12 cellular contexts compared by ENCODE assay signal in the genomic region with DNA sequence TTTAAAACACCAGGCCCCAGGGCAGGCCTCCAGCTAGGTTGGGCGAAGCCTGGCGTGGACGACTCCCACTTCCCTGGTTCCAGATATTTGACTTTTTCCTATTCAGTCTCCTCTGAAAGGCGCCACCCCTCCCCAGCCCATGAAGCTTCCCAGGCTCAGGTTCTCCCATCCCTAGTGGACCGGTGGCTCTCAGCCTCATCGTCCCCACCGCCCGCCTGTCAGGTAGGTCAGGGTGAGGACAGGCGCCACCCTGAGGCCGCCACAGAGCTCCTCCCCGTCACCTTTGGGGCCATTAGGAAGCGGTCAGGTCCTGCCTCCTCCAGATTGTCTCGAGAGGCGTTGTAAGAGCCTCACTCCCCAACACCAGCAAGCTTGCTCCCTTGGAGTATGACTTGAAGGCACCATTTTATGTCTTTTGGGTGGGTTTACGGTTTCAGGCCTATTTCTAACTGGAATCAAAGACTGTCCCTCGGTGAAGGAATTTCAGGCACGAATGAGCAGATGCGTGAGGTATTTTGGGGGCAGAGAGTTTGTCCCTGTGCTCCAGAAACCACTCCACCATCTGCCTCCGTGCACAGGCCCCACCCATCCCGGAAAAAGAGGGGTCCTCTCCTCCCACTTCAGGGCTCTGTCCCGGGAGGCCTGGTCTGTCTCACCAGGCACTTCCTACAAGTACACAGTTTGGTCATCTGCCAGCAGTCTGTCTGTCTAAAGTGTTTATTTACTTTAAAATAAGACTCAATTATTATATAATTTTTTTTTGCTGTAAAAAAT. TPM values are rescaled to one million over a fixed set of nuclear protein-coding genes. Genes with fewer than 3 reads are reported as not detected.
DNase-seq lines count a peak whose midpoint lies in the region; ATAC-seq, FAIRE-seq and TF ChIP-seq lines count a peak whose summit lies in the region.
"Had no signal": no experiment of that assay in that cellular context is flagged by ENCODE, and none has a peak within 500 bp of the region (broad histone marks: within the 10 kb centered on the region; RNA-seq: fewer than 3 reads in every experiment).

No MANE protein-coding gene starts in this region.

- H3K4me3 ChIP-seq in fibroblast of villous mesenchyme (ENCODE audit: low read depth, low read length) = no peak overlapping the region

- peaks cover 8% of the 10 kb centered on the region for H3K9me3 Mint-ChIP-seq in mesothelial cell of epicardium

- ATAC-seq in SK-N-SH treated with all-trans-retinoic acid at 6 μM for 48 hours (peak; percentile 62), HG03108 (IDR thresholded peaks at IDR 0.05; ENCODE audit: unreplicated experiment) (no peak)

- H3K27ac Mint-ChIP-seq in mesothelial cell of epicardium = peak overlapping the region; percentile 79
- H3K27ac Mint-ChIP-seq: activated B cell treated with CpG ODN at 0.5 μM for 24 hours; CD4-positive, alpha-beta memory T cell; dendritic cell treated with granulocyte-macrophage colony-stimulating factor and Interleukin-4, amounts not matched to agents 40 ng/mL and 50 ng/mL, for 4 days had no signal

- DNase-seq in D721Med (ENCODE audit: insufficient read length, low spot score) = no peak
- DNase-seq in fibroblast of villous mesenchyme (ENCODE audit: low read depth) = peak; percentile 88
- DNase-seq in mesothelial cell of epicardium (ENCODE audit: low spot score in 2 of 2, unreplicated experiment in 2 of 2) = no peak
- no peak for DNase-seq in T-helper 9 cell
- DNase-seq in mesenteric fat pad (ENCODE audit: low spot score) = no peak
- DNase-seq in ecto neural progenitor cell (ENCODE audit: low spot score) = no peak
- DNase-seq: activated B cell treated with CpG ODN at 0.5 μM for 24 hours; CD4-positive, alpha-beta memory T cell; NCI-H1694 treated with DMSO at 0.1 percent for 48 hours had no signal

- H3K4me1 Mint-ChIP-seq in mesothelial cell of epicardium = peaks cover 24% of the 10 kb centered on the region

- H3K4me3 Mint-ChIP-seq in mesothelial cell of epicardium = no peak overlapping the region
- H3K4me3 Mint-ChIP-seq: activated B cell treated with CpG ODN at 0.5 μM for 24 hours; CD4-positive, alpha-beta memory T cell; dendritic cell treated with granulocyte-macrophage colony-stimulating factor and Interleukin-4, amounts not matched to agents 40 ng/mL and 50 ng/mL, for 4 days had no signal

- no peak for FAIRE-seq in D721Med (lab: Jason Lieb, UNC)

- TF ChIP-seq CTCF in D721Med (IDR thresholded peaks at IDR 0.05; ENCODE audit: insufficient read depth, missing control alignments) = peak; percentile 2
- no peak for TF ChIP-seq CTCF in fibroblast of villous mesenchyme (IDR thresholded peaks at IDR 0.05; ENCODE audit: insufficient read depth, low read depth, low read length)
- no peak for TF ChIP-seq CTCF in mesothelial cell of epicardium (IDR thresholded peaks at IDR 0.05; ENCODE audit: unreplicated experiment)

- no peaks in the 10 kb centered on the region for H3K27me3 Mint-ChIP-seq in mesothelial cell of epicardium (ENCODE audit: low read depth)

- peaks cover 14% of the 10 kb centered on the region for H3K36me3 Mint-ChIP-seq in mesothelial cell of epicardium
- H3K36me3 Mint-ChIP-seq: CD4-positive, alpha-beta memory T cell had no signal

TF ChIP-seq in SK-N-SH treated with all-trans-retinoic acid at 6 μM for 48 hours, 23 proteins besides CTCF, POLR2A, EP300 and RAD21:
- TF ChIP-seq ARNTL (CRISPR knock-in tag; IDR thresholded peaks at IDR 0.05; ENCODE audit: borderline replicate concordance, low read depth) (no peak), ZFP3 (CRISPR knock-in tag; IDR thresholded peaks at IDR 0.05) (no peak), BACH2 (CRISPR knock-in tag; IDR thresholded peaks at IDR 0.05; ENCODE audit: borderline replicate concordance) (no peak), PPARA (CRISPR knock-in tag; IDR thresholded peaks at IDR 0.05; ENCODE audit: borderline replicate concordance) (no peak), RARB (CRISPR knock-in tag; IDR thresholded peaks at IDR 0.05) (no peak), ESRRG (CRISPR knock-in tag; IDR thresholded peaks at IDR 0.05) (no peak), ZNF8 (CRISPR knock-in tag; IDR thresholded peaks at IDR 0.05) (no peak), TCF4 (CRISPR knock-in tag; IDR thresholded peaks at IDR 0.05; ENCODE audit: borderline replicate concordance) (no peak), ZNF70 (CRISPR knock-in tag; IDR thresholded peaks at IDR 0.05) (no peak), ZFP30 (CRISPR knock-in tag; IDR thresholded peaks at IDR 0.05) (no peak), SNAI2 (CRISPR knock-in tag; IDR thresholded peaks at IDR 0.05) (no peak), ZNF565 (CRISPR knock-in tag; conservative IDR thresholded peaks at IDR 0.05; ENCODE audit: low read depth) (no peak), OSR1 (CRISPR knock-in tag; IDR thresholded peaks at IDR 0.05) (no peak)
- TF ChIP-seq, protein P1, sequence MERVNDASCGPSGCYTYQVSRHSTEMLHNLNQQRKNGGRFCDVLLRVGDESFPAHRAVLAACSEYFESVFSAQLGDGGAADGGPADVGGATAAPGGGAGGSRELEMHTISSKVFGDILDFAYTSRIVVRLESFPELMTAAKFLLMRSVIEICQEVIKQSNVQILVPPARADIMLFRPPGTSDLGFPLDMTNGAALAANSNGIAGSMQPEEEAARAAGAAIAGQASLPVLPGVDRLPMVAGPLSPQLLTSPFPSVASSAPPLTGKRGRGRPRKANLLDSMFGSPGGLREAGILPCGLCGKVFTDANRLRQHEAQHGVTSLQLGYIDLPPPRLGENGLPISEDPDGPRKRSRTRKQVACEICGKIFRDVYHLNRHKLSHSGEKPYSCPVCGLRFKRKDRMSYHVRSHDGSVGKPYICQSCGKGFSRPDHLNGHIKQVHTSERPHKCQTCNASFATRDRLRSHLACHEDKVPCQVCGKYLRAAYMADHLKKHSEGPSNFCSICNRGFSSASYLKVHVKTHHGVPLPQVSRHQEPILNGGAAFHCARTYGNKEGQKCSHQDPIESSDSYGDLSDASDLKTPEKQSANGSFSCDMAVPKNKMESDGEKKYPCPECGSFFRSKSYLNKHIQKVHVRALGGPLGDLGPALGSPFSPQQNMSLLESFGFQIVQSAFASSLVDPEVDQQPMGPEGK (CRISPR knock-in tag; IDR thresholded peaks at IDR 0.05; ENCODE audit: borderline replicate concordance) = no peak
- TF ChIP-seq, protein P2, sequence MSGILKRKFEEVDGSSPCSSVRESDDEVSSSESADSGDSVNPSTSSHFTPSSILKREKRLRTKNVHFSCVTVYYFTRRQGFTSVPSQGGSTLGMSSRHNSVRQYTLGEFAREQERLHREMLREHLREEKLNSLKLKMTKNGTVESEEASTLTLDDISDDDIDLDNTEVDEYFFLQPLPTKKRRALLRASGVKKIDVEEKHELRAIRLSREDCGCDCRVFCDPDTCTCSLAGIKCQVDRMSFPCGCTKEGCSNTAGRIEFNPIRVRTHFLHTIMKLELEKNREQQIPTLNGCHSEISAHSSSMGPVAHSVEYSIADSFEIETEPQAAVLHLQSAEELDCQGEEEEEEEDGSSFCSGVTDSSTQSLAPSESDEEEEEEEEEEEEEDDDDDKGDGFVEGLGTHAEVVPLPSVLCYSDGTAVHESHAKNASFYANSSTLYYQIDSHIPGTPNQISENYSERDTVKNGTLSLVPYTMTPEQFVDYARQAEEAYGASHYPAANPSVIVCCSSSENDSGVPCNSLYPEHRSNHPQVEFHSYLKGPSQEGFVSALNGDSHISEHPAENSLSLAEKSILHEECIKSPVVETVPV (CRISPR knock-in tag; IDR thresholded peaks at IDR 0.05) = no peak
- TF ChIP-seq, protein P3, sequence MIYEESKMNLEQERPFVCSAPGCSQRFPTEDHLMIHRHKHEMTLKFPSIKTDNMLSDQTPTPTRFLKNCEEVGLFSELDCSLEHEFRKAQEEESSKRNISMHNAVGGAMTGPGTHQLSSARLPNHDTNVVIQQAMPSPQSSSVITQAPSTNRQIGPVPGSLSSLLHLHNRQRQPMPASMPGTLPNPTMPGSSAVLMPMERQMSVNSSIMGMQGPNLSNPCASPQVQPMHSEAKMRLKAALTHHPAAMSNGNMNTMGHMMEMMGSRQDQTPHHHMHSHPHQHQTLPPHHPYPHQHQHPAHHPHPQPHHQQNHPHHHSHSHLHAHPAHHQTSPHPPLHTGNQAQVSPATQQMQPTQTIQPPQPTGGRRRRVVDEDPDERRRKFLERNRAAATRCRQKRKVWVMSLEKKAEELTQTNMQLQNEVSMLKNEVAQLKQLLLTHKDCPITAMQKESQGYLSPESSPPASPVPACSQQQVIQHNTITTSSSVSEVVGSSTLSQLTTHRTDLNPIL (CRISPR knock-in tag; IDR thresholded peaks at IDR 0.05; ENCODE audit: low read depth) = no peak
- TF ChIP-seq, protein P4, sequence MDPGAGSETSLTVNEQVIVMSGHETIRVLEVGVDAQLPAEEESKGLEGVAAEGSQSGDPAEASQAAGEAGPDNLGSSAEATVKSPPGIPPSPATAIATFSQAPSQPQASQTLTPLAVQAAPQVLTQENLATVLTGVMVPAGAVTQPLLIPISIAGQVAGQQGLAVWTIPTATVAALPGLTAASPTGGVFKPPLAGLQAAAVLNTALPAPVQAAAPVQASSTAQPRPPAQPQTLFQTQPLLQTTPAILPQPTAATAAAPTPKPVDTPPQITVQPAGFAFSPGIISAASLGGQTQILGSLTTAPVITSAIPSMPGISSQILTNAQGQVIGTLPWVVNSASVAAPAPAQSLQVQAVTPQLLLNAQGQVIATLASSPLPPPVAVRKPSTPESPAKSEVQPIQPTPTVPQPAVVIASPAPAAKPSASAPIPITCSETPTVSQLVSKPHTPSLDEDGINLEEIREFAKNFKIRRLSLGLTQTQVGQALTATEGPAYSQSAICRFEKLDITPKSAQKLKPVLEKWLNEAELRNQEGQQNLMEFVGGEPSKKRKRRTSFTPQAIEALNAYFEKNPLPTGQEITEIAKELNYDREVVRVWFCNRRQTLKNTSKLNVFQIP (CRISPR knock-in tag; IDR thresholded peaks at IDR 0.05; ENCODE audit: borderline replicate concordance, low read depth) = no peak
TF ChIP-seq in SK-N-SH treated with all-trans-retinoic acid at 6 μM for 48 hours: peak in this region for 0.

RNA-seq across cellular contexts. Expression of a gene that starts 55.6 kb away (rescaled TPM):
- total RNA-seq in fibroblast of villous mesenchyme = 41.6 and 76.0 TPM in 2 replicates
- 46.7 to 49.4 TPM (median 48.8 TPM) in 3 replicates for total RNA-seq in mesothelial cell of epicardium
- total RNA-seq in mesenteric fat pad = 36.9 TPM
